3 cellular contexts compared by ENCODE assay signal in genomic region chr4:142005519-142005918, GRCh38.
"Had no signal": no experiment of that assay in that cellular context is flagged by ENCODE, and none has a peak within 500 bp of the region (broad histone marks: within the 10 kb centered on the region; RNA-seq: fewer than 3 reads in every experiment).

No MANE protein-coding gene starts in this region.

- ATAC-seq: GM12878 had no signal

- H3K4me3 ChIP-seq: GM12878 had no signal

- DNase-seq: GDM1, GF-D8 had no signal
